ENCODE assay signal across 10 cellular contexts in the genomic region with DNA sequence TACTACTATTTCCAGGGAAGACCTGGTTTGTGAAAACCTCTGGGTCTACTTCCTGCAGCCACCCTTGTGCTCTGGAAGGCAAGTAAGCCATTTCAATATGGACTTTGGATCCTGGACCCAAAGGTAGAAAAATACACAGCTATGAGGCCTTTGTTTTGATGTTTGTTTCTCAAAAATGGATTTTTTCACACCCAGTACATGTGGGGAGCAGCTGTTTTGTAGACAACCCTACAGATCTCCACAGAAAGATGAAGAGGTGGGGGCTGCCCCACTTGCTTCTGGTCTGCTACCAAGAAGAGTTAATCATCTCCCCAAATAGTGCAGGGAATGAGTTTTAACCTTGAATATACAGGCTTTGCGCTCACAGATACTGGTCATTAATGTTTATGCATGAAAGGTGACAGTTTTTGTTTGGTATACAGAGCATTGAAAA. TPM values are rescaled to one million over a fixed set of nuclear protein-coding genes. Genes with fewer than 3 reads are reported as not detected.
A peak's percentile ranks its signal among the peaks of the same experiment; 100 is the strongest.
DNase-seq lines count a peak whose midpoint lies in the region; ATAC-seq and TF ChIP-seq lines count a peak whose summit lies in the region.
"Had no signal": no experiment of that assay in that cellular context is flagged by ENCODE, and none has a peak within 500 bp of the region (broad histone marks: within the 10 kb centered on the region; RNA-seq: fewer than 3 reads in every experiment).

No MANE protein-coding gene starts in this region.

- no peaks in the 10 kb centered on the region for H3K9me2 ChIP-seq in GM23338 (ENCODE audit: insufficient read depth)

- H3K36me3 Mint-ChIP-seq in activated naive CD8-positive, alpha-beta T cell treated with anti-CD3 and anti-CD28 coated beads, Interleukin-2, amount 50 U/mL, for 24 hours (ENCODE audit: low read depth) = no peaks in the 10 kb centered on the region
- no peaks in the 10 kb centered on the region for H3K36me3 Mint-ChIP-seq in activated naive CD8-positive, alpha-beta T cell treated with anti-CD3 and anti-CD28 coated beads for 36 hours
- no peaks in the 10 kb centered on the region; the same call in 2 of the 3 replicates for H3K36me3 Mint-ChIP-seq in GM23338 (ENCODE audit: low read depth)
- no peaks in the 10 kb centered on the region for H3K36me3 Mint-ChIP-seq in stimulated activated memory B cell treated with anti-CD40 and anti-IgM and Interleukin-4, amounts not matched to agents 10 μg/mL and 1 μg/mL and 100 μg/mL, for 72 hours
- no peaks in the 10 kb centered on the region for H3K36me3 Mint-ChIP-seq in natural killer cell treated with Interleukin-12 subunit alpha and Interleukin-12 subunit beta and Interleukin-15 and Interleukin-18, amount 100 ng/mL, for 72 hours

- H3K9me3 ChIP-seq in ascending aorta = no peaks in the 10 kb centered on the region
- H3K9me3 ChIP-seq: vagina had no signal

- intact Hi-C loops in ascending aorta (cut with DNase I) = no loop called here

- H3K27me3 ChIP-seq in GM23338 (ENCODE audit: insufficient read depth) (no peaks in the 10 kb centered on the region), ascending aorta (no peaks in the 10 kb centered on the region)
- H3K27me3 ChIP-seq: hepatocyte, vagina had no signal

- H3K27ac Mint-ChIP-seq in activated naive CD8-positive, alpha-beta T cell treated with anti-CD3 and anti-CD28 coated beads, Interleukin-2, amount 50 U/mL, for 24 hours = no peak overlapping the region
- no peak overlapping the region for H3K27ac Mint-ChIP-seq in activated naive CD8-positive, alpha-beta T cell treated with anti-CD3 and anti-CD28 coated beads for 36 hours
- H3K27ac Mint-ChIP-seq in GM23338 = peak overlapping the region; percentile 26; the same call in 1 of the 2 replicates
- no peak overlapping the region for H3K27ac Mint-ChIP-seq in stimulated activated memory B cell treated with anti-CD40 and anti-IgM and Interleukin-4, amounts not matched to agents 10 μg/mL and 1 μg/mL and 100 μg/mL, for 72 hours
- no peak overlapping the region for H3K27ac Mint-ChIP-seq in natural killer cell treated with Interleukin-12 subunit alpha and Interleukin-12 subunit beta and Interleukin-15 and Interleukin-18, amount 100 ng/mL, for 72 hours

- ATAC-seq in activated naive CD8-positive, alpha-beta T cell treated with anti-CD3 and anti-CD28 coated beads, Interleukin-2, amount 50 U/mL, for 24 hours = peak; percentile 68
- ATAC-seq in GM23338 (no peak), HG03442 (IDR thresholded peaks at IDR 0.05; ENCODE audit: unreplicated experiment) (peak; percentile 62)
- ATAC-seq in stimulated activated memory B cell treated with anti-CD40 and anti-IgM and Interleukin-4, amounts not matched to agents 10 μg/mL and 1 μg/mL and 100 μg/mL, for 72 hours = peak; percentile 71
- no peak for ATAC-seq in natural killer cell treated with Interleukin-12 subunit alpha and Interleukin-12 subunit beta and Interleukin-15 and Interleukin-18, amount 100 ng/mL, for 72 hours

- H3K36me3 ChIP-seq in GM23338 (ENCODE audit: insufficient read depth) (no peaks in the 10 kb centered on the region), ascending aorta (no peaks in the 10 kb centered on the region)
- H3K36me3 ChIP-seq: vagina had no signal

- DNase-seq in activated naive CD8-positive, alpha-beta T cell treated with anti-CD3 and anti-CD28 coated beads, Interleukin-2, amount 50 U/mL, for 24 hours = no peak
- no peak for DNase-seq in activated naive CD8-positive, alpha-beta T cell treated with anti-CD3 and anti-CD28 coated beads for 36 hours
- no peak for DNase-seq in GM23338 (ENCODE audit: low spot score)
- no peak for DNase-seq in NCI-H2029 (lab: John Stamatoyannopoulos, UW)
- no peak for DNase-seq in natural killer cell treated with Interleukin-12 subunit alpha and Interleukin-12 subunit beta and Interleukin-15 and Interleukin-18, amount 100 ng/mL, for 72 hours (ENCODE audit: low spot score)
- no peak for DNase-seq in ascending aorta (ENCODE audit: low spot score in 2 of 2)

- H3K27me3 Mint-ChIP-seq in activated naive CD8-positive, alpha-beta T cell treated with anti-CD3 and anti-CD28 coated beads, Interleukin-2, amount 50 U/mL, for 24 hours = no peaks in the 10 kb centered on the region
- H3K27me3 Mint-ChIP-seq in activated naive CD8-positive, alpha-beta T cell treated with anti-CD3 and anti-CD28 coated beads for 36 hours = no peaks in the 10 kb centered on the region
- no peaks in the 10 kb centered on the region for H3K27me3 Mint-ChIP-seq in GM23338 (ENCODE audit: insufficient read depth, low read depth, poor library complexity)
- no peaks in the 10 kb centered on the region for H3K27me3 Mint-ChIP-seq in stimulated activated memory B cell treated with anti-CD40 and anti-IgM and Interleukin-4, amounts not matched to agents 10 μg/mL and 1 μg/mL and 100 μg/mL, for 72 hours
- H3K27me3 Mint-ChIP-seq in natural killer cell treated with Interleukin-12 subunit alpha and Interleukin-12 subunit beta and Interleukin-15 and Interleukin-18, amount 100 ng/mL, for 72 hours = no peaks in the 10 kb centered on the region

- peaks cover 19% of the 10 kb centered on the region for H3K4me1 ChIP-seq in GM23338 (ENCODE audit: insufficient read depth)
- no peaks in the 10 kb centered on the region for H3K4me1 ChIP-seq in ascending aorta
- H3K4me1 ChIP-seq: vagina had no signal

- no peak overlapping the region for H3K27ac ChIP-seq in GM23338 (ENCODE audit: low read depth)
- H3K27ac ChIP-seq in ascending aorta = no peak overlapping the region
- H3K27ac ChIP-seq: hepatocyte, vagina had no signal

- TF ChIP-seq CTCF in GM23338 (conservative IDR thresholded peaks at IDR 0.05; ENCODE audit: low read depth in 2 of 2) = no peak
- no peak for TF ChIP-seq CTCF in ascending aorta (IDR thresholded peaks at IDR 0.05)

- H3K4me3 Mint-ChIP-seq in activated naive CD8-positive, alpha-beta T cell treated with anti-CD3 and anti-CD28 coated beads, Interleukin-2, amount 50 U/mL, for 24 hours = no peak overlapping the region
- no peak overlapping the region for H3K4me3 Mint-ChIP-seq in activated naive CD8-positive, alpha-beta T cell treated with anti-CD3 and anti-CD28 coated beads for 36 hours
- no peak overlapping the region for H3K4me3 Mint-ChIP-seq in GM23338
- no peak overlapping the region for H3K4me3 Mint-ChIP-seq in stimulated activated memory B cell treated with anti-CD40 and anti-IgM and Interleukin-4, amounts not matched to agents 10 μg/mL and 1 μg/mL and 100 μg/mL, for 72 hours
- H3K4me3 Mint-ChIP-seq in natural killer cell treated with Interleukin-12 subunit alpha and Interleukin-12 subunit beta and Interleukin-15 and Interleukin-18, amount 100 ng/mL, for 72 hours = no peak overlapping the region

- H3F3A ChIP-seq in GM23338 (replicated peaks; ENCODE audit: low read depth) = no peaks in the 10 kb centered on the region

- peaks cover 7% of the 10 kb centered on the region for H3K4me1 Mint-ChIP-seq in activated naive CD8-positive, alpha-beta T cell treated with anti-CD3 and anti-CD28 coated beads, Interleukin-2, amount 50 U/mL, for 24 hours
- peaks cover 12% of the 10 kb centered on the region for H3K4me1 Mint-ChIP-seq in activated naive CD8-positive, alpha-beta T cell treated with anti-CD3 and anti-CD28 coated beads for 36 hours
- peaks cover 30% of the 10 kb centered on the region for H3K4me1 Mint-ChIP-seq in GM23338
- peaks cover 29% of the 10 kb centered on the region for H3K4me1 Mint-ChIP-seq in stimulated activated memory B cell treated with anti-CD40 and anti-IgM and Interleukin-4, amounts not matched to agents 10 μg/mL and 1 μg/mL and 100 μg/mL, for 72 hours
- peaks cover 0 to 5% of the 10 kb centered on the region in 2 donors for H3K4me1 Mint-ChIP-seq in natural killer cell treated with Interleukin-12 subunit alpha and Interleukin-12 subunit beta and Interleukin-15 and Interleukin-18, amount 100 ng/mL, for 72 hours (ENCODE audit: low read depth in 2 of 2)

- no peak overlapping the region for H3K4me2 ChIP-seq in GM23338
- H3K4me2 ChIP-seq: hepatocyte had no signal

- no peaks in the 10 kb centered on the region for H3K79me2 ChIP-seq in GM23338 (replicated peaks; ENCODE audit: insufficient read depth)
- H3K79me2 ChIP-seq: hepatocyte had no signal

- H3K9me3 Mint-ChIP-seq in activated naive CD8-positive, alpha-beta T cell treated with anti-CD3 and anti-CD28 coated beads, Interleukin-2, amount 50 U/mL, for 24 hours = no peaks in the 10 kb centered on the region
- no peaks in the 10 kb centered on the region for H3K9me3 Mint-ChIP-seq in activated naive CD8-positive, alpha-beta T cell treated with anti-CD3 and anti-CD28 coated beads for 36 hours
- no peaks in the 10 kb centered on the region for H3K9me3 Mint-ChIP-seq in GM23338
- H3K9me3 Mint-ChIP-seq in stimulated activated memory B cell treated with anti-CD40 and anti-IgM and Interleukin-4, amounts not matched to agents 10 μg/mL and 1 μg/mL and 100 μg/mL, for 72 hours = no peaks in the 10 kb centered on the region
- peaks cover 4% of the 10 kb centered on the region for H3K9me3 Mint-ChIP-seq in natural killer cell treated with Interleukin-12 subunit alpha and Interleukin-12 subunit beta and Interleukin-15 and Interleukin-18, amount 100 ng/mL, for 72 hours

- no peaks in the 10 kb centered on the region for H4K20me1 ChIP-seq in GM23338 (replicated peaks; ENCODE audit: insufficient read depth)

- no peak overlapping the region for H2AFZ ChIP-seq in GM23338
- H2AFZ ChIP-seq: hepatocyte had no signal

- no peak overlapping the region for H3K4me3 ChIP-seq in GM23338
- no peak overlapping the region for H3K4me3 ChIP-seq in ascending aorta
- H3K4me3 ChIP-seq: hepatocyte, vagina had no signal

TF ChIP-seq in GM23338, 12 proteins besides CTCF, POLR2A, EP300 and RAD21 (continues in another document):
- no peak for TF ChIP-seq STAT1 (IDR thresholded peaks at IDR 0.05; ENCODE audit: unreplicated experiment)
- TF ChIP-seq, protein P1, sequence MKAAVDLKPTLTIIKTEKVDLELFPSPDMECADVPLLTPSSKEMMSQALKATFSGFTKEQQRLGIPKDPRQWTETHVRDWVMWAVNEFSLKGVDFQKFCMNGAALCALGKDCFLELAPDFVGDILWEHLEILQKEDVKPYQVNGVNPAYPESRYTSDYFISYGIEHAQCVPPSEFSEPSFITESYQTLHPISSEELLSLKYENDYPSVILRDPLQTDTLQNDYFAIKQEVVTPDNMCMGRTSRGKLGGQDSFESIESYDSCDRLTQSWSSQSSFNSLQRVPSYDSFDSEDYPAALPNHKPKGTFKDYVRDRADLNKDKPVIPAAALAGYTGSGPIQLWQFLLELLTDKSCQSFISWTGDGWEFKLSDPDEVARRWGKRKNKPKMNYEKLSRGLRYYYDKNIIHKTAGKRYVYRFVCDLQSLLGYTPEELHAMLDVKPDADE (IDR thresholded peaks at IDR 0.05) = no peak

RNA-seq across cellular contexts. Expression of a gene that starts 29.2 kb away (rescaled TPM):
- 10 to 100 TPM; 20.4 to 20.8 TPM for total RNA-seq in activated naive CD8-positive, alpha-beta T cell treated with anti-CD3 and anti-CD28 coated beads for 36 hours
- 79.3 and 81.2 TPM in 2 replicates for total RNA-seq in GM23338 (2014; rRNA removed; shearing (Covaris generic))
- 51.5 and 62.1 TPM in 2 replicates for polyA plus RNA-seq in GM23338 (2016; fragmentation: Nextera tagmentation; extraction: Ambion mirVana)
- total RNA-seq in natural killer cell treated with Interleukin-12 subunit alpha and Interleukin-12 subunit beta and Interleukin-15 and Interleukin-18, amount 100 ng/mL, for 72 hours = 10 to 100 TPM; 29.8 to 31.3 TPM
- total RNA-seq in ascending aorta = 3.7 TPM

Comparison
In these comparisons a context has a peak if more than half of its experiments do, and no peak if none do; other contexts are left out.
1. ATAC-seq: peak in activated naive CD8-positive, alpha-beta T cell treated with anti-CD3 and anti-CD28 coated beads, Interleukin-2, amount 50 U/mL, for 24 hours (single experiment), HG03442 (single experiment) and stimulated activated memory B cell treated with anti-CD40 and anti-IgM and Interleukin-4, amounts not matched to agents 10 μg/mL and 1 μg/mL and 100 μg/mL, for 72 hours (single experiment); none in GM23338 (single experiment) and natural killer cell treated with Interleukin-12 subunit alpha and Interleukin-12 subunit beta and Interleukin-15 and Interleukin-18, amount 100 ng/mL, for 72 hours (0 of 2).